In the genomic region with DNA sequence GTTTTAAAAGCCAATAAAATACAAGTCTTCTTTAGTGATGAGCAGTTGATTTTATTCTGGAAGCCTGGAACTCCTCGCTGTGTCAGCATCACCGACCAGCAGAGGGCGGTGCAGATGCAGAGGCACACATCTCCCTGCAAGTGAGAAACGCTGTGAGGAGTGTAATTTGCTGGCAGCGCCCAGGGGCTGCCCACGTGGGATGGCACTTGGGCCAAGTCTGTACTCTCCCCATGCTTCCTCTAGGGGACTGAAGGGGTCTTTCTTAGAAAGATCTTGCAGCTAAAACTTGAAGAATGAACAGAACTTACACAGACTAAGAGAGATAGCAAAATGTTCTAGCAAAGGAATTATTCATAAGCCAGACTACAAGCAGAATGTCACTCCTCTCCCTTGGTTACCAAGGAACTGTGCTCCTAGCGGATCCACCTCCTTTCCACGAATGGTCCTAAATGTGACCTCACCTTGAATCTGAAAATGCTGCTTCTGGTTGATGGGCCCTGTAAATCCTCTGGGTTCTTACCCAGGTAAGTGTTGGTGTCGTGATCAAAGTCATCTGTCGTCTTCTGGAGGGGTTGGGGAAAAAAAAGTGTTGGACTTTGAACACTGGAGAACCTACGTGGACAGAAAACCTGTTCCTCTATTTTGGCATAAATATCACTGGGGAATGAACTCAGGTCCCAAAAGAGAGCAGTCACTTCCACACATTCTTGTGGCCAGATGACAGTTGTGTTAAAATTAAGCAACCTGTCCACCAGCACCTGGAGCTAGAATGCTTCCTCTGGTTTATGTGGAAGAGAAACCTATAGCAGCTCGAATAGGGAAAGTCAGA, we compare ENCODE assay signal across 1 cellular context.
TF ChIP-seq lines count a peak whose summit lies in the region.

No MANE protein-coding gene starts in this region.

TF ChIP-seq in H1, 55 proteins besides CTCF, POLR2A, EP300 and RAD21:
- TF ChIP-seq E2F6 (IDR thresholded peaks at IDR 0.05) (peak; percentile 34; the same call in 1 of the 2 replicates), YY1 (IDR thresholded peaks at IDR 0.05; ENCODE audit: low read depth, low read length) (peak; percentile 14; the same call in 1 of the 2 replicates), KDM5A (IDR thresholded peaks at IDR 0.05; ENCODE audit: low read length) (no peak), NANOG (IDR thresholded peaks at IDR 0.05; ENCODE audit: insufficient read depth, low read depth, low read length, poor library complexity, severe bottlenecking) (no peak), CREB1 (IDR thresholded peaks at IDR 0.05) (peak; percentile 54; the same call in 1 of the 2 replicates)
- TF ChIP-seq, protein P1, sequence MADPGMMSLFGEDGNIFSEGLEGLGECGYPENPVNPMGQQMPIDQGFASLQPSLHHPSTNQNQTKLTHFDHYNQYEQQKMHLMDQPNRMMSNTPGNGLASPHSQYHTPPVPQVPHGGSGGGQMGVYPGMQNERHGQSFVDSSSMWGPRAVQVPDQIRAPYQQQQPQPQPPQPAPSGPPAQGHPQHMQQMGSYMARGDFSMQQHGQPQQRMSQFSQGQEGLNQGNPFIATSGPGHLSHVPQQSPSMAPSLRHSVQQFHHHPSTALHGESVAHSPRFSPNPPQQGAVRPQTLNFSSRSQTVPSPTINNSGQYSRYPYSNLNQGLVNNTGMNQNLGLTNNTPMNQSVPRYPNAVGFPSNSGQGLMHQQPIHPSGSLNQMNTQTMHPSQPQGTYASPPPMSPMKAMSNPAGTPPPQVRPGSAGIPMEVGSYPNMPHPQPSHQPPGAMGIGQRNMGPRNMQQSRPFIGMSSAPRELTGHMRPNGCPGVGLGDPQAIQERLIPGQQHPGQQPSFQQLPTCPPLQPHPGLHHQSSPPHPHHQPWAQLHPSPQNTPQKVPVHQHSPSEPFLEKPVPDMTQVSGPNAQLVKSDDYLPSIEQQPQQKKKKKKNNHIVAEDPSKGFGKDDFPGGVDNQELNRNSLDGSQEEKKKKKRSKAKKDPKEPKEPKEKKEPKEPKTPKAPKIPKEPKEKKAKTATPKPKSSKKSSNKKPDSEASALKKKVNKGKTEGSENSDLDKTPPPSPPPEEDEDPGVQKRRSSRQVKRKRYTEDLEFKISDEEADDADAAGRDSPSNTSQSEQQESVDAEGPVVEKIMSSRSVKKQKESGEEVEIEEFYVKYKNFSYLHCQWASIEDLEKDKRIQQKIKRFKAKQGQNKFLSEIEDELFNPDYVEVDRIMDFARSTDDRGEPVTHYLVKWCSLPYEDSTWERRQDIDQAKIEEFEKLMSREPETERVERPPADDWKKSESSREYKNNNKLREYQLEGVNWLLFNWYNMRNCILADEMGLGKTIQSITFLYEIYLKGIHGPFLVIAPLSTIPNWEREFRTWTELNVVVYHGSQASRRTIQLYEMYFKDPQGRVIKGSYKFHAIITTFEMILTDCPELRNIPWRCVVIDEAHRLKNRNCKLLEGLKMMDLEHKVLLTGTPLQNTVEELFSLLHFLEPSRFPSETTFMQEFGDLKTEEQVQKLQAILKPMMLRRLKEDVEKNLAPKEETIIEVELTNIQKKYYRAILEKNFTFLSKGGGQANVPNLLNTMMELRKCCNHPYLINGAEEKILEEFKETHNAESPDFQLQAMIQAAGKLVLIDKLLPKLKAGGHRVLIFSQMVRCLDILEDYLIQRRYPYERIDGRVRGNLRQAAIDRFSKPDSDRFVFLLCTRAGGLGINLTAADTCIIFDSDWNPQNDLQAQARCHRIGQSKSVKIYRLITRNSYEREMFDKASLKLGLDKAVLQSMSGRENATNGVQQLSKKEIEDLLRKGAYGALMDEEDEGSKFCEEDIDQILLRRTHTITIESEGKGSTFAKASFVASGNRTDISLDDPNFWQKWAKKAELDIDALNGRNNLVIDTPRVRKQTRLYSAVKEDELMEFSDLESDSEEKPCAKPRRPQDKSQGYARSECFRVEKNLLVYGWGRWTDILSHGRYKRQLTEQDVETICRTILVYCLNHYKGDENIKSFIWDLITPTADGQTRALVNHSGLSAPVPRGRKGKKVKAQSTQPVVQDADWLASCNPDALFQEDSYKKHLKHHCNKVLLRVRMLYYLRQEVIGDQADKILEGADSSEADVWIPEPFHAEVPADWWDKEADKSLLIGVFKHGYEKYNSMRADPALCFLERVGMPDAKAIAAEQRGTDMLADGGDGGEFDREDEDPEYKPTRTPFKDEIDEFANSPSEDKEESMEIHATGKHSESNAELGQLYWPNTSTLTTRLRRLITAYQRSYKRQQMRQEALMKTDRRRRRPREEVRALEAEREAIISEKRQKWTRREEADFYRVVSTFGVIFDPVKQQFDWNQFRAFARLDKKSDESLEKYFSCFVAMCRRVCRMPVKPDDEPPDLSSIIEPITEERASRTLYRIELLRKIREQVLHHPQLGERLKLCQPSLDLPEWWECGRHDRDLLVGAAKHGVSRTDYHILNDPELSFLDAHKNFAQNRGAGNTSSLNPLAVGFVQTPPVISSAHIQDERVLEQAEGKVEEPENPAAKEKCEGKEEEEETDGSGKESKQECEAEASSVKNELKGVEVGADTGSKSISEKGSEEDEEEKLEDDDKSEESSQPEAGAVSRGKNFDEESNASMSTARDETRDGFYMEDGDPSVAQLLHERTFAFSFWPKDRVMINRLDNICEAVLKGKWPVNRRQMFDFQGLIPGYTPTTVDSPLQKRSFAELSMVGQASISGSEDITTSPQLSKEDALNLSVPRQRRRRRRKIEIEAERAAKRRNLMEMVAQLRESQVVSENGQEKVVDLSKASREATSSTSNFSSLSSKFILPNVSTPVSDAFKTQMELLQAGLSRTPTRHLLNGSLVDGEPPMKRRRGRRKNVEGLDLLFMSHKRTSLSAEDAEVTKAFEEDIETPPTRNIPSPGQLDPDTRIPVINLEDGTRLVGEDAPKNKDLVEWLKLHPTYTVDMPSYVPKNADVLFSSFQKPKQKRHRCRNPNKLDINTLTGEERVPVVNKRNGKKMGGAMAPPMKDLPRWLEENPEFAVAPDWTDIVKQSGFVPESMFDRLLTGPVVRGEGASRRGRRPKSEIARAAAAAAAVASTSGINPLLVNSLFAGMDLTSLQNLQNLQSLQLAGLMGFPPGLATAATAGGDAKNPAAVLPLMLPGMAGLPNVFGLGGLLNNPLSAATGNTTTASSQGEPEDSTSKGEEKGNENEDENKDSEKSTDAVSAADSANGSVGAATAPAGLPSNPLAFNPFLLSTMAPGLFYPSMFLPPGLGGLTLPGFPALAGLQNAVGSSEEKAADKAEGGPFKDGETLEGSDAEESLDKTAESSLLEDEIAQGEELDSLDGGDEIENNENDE (IDR thresholded peaks at IDR 0.05; ENCODE audit: insufficient replicate concordance, low read length): no peak
- TF ChIP-seq, protein P2, sequence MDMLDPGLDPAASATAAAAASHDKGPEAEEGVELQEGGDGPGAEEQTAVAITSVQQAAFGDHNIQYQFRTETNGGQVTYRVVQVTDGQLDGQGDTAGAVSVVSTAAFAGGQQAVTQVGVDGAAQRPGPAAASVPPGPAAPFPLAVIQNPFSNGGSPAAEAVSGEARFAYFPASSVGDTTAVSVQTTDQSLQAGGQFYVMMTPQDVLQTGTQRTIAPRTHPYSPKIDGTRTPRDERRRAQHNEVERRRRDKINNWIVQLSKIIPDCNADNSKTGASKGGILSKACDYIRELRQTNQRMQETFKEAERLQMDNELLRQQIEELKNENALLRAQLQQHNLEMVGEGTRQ (IDR thresholded peaks at IDR 0.05; ENCODE audit: low read length): peak; percentile 70
- TF ChIP-seq, protein P3, sequence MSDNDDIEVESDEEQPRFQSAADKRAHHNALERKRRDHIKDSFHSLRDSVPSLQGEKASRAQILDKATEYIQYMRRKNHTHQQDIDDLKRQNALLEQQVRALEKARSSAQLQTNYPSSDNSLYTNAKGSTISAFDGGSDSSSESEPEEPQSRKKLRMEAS (IDR thresholded peaks at IDR 0.05): peak; percentile 58
